ENCODE assay signal across 22 cellular contexts in genomic region chr9:7376838-7377237, GRCh38.
"Had no signal": no experiment of that assay in that cellular context is flagged by ENCODE, and none has a peak within 500 bp of the region (broad histone marks: within the 10 kb centered on the region; RNA-seq: fewer than 3 reads in every experiment).

No MANE protein-coding gene starts in this region.

- H3K27ac ChIP-seq: adrenal gland, esophagus squamous epithelium, gastroesophageal sphincter, neural progenitor cell, psoas muscle, right lobe of liver, transverse colon had no signal

- DNase-seq: activated B cell treated with CpG ODN at 0.5 μM for 24 hours; activated CD4-positive, alpha-beta T cell treated with anti-CD3 and anti-CD28 coated beads, Interleukin-2, amount 10 ng/mL, durations not matched to agents 24 days and 14 days; activated CD8-positive, alpha-beta memory T cell treated with anti-CD3 and anti-CD28 coated beads, Interleukin-2, amount 50 U/mL, for 4 hours; activated CD8-positive, alpha-beta T cell treated with anti-CD3 and anti-CD28 coated beads, Interleukin-2, amount 10 ng/mL, durations not matched to agents 7 days and 5 days; activated effector memory CD4-positive, alpha-beta T cell treated with anti-CD3 and anti-CD28 coated beads, Interleukin-2, amount 50 U/mL, for 16 hours; activated T-cell treated with anti-CD3 and anti-CD28 coated beads, Interleukin-2, amount 50 U/mL, for 48 hours; adrenal gland; central memory CD4-positive, alpha-beta T cell; cortex of kidney; effector CD4-positive, alpha-beta T cell; esophagus squamous epithelium; left colon; psoas muscle; right lobe of liver; stimulated activated CD4-positive, alpha-beta T cell treated with anti-CD3 and anti-CD28 coated beads, Interleukin-4, amount 100 ng/mL, for 4 hours; stimulated activated CD8-positive, alpha-beta memory T cell treated with anti-CD3 and anti-CD28 coated beads, Interleukin-4, amount 100 ng/mL, for 48 hours; stimulated activated naive CD4-positive, alpha-beta T cell treated with Interleukin-2 at 50 U/mL for 16 hours; substantia nigra; transverse colon had no signal

- H3K4me3 ChIP-seq: adrenal gland, esophagus squamous epithelium, gastroesophageal sphincter, neural progenitor cell, psoas muscle, right lobe of liver, smooth muscle cell, transverse colon had no signal

- H3K4me1 ChIP-seq: adrenal gland, esophagus squamous epithelium, gastroesophageal sphincter, neural progenitor cell, psoas muscle, right lobe of liver, transverse colon had no signal

- ATAC-seq: activated CD8-positive, alpha-beta T cell treated with anti-CD3 and anti-CD28 coated beads, Interleukin-2, amount 10 ng/mL, durations not matched to agents 7 days and 5 days; gastroesophageal sphincter; left colon; psoas muscle; right lobe of liver had no signal

- H3K27me3 ChIP-seq: adrenal gland, esophagus squamous epithelium, gastroesophageal sphincter, neural progenitor cell, right lobe of liver, transverse colon had no signal

- H3K9me3 ChIP-seq: adrenal gland, esophagus squamous epithelium, right lobe of liver, transverse colon had no signal
